Comparison of ENCODE assay signal across 8 cellular contexts in the genomic region with DNA sequence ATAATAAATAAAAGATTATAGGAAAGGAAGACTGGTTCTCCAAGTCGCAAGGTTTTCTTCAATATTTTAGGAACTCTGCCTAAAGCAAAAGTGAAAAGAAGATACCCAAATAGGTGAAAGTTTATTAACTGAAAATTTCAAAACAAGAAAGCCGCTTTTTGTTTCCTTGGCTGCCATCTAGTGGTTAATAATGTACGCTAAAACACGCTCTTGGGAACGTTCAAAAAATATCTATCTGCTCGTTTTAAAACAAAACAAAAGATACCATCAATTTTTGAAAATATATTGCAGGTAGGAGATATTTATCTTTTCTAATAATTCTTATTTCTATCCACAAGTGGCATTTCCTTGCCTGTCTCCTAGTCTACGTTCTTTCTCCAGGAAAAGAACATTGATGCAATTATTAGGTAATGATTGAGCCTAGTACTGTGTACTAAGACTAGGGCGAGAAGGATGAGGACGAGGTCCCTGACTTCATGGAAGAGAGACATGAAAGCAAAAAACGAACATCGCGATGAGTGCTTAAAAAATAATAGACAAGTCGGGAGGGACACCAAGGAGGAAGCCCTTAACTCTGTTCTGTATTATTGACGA.
DNase-seq lines count a peak whose midpoint lies in the region; ATAC-seq, FAIRE-seq and TF ChIP-seq lines count a peak whose summit lies in the region.

No MANE protein-coding gene starts in this region.

- H3F3A ChIP-seq in GM23248 (ENCODE audit: insufficient read depth): 0 out of 2 replicates have a peak, but pooled peaks cover 6% of the 10 kb centered on the region
- no peaks in the 10 kb centered on the region for H3F3A ChIP-seq in OCI-LY1 (ENCODE audit: insufficient read depth, low read length)

- no peaks in the 10 kb centered on the region for H3K9me1 ChIP-seq in endothelial cell of umbilical vein (replicated peaks; ENCODE audit: control insufficient read depth, extremely low read depth, insufficient read depth, low read length)

- H3K9me2 ChIP-seq in GM23248 (ENCODE audit: insufficient read depth) (no peaks in the 10 kb centered on the region), OCI-LY1 (ENCODE audit: low read depth, low read length) (no peaks in the 10 kb centered on the region)

- BruUV-seq in endothelial cell of umbilical vein (replicated peaks; lab: Mats Ljungman, UMichigan): no TSS peak

- dilution Hi-C loops in endothelial cell of umbilical vein (cut with MboI; ENCODE audit: extremely low pct_ligation_motif_present, low sequenced_read_pairs): no loop called here

- H3K79me2 ChIP-seq in GM23248 (ENCODE audit: insufficient read depth): no peaks in the 10 kb centered on the region
- no peaks in the 10 kb centered on the region for H3K79me2 ChIP-seq in OCI-LY1 (ENCODE audit: insufficient read depth, low read length)
- no peaks in the 10 kb centered on the region for H3K79me2 ChIP-seq in endothelial cell of umbilical vein (ENCODE audit: control insufficient read depth, insufficient read depth, low read length)

- CTCF ChIA-PET in endothelial cell of umbilical vein (lab: Charles Lee): interaction anchor here (1.7 to 4.0 kb wide), 3 partner anchors 136 to 180 kb away, joined by 6 to 38 read pairs (median 35); no protein-coding TSS in a partner anchor

- no peak overlapping the region for H3K4me2 ChIP-seq in GM23248 (ENCODE audit: unreplicated experiment)
- no peak overlapping the region for H3K4me2 ChIP-seq in OCI-LY1 (ENCODE audit: low read length)
- no peak overlapping the region for H3K4me2 ChIP-seq in endothelial cell of umbilical vein (ENCODE audit: insufficient read depth, low read length)

- no peaks in the 10 kb centered on the region for H3K9me3 ChIP-seq in GM23248 (ENCODE audit: low read depth)
- H3K9me3 ChIP-seq in OCI-LY1 (ENCODE audit: low read length): no peaks in the 10 kb centered on the region
- no peaks in the 10 kb centered on the region for H3K9me3 ChIP-seq in endothelial cell of umbilical vein (replicated peaks; ENCODE audit: control insufficient read depth, insufficient read depth, low read length)

- H3K4me3 ChIP-seq in AG09309 (ENCODE audit: control insufficient read depth, low read depth, low read length) (no peak overlapping the region), GM23248 (no peak overlapping the region), OCI-LY1 (ENCODE audit: low read depth, low read length, poor library complexity, severe bottlenecking) (no peak overlapping the region), endothelial cell of umbilical vein (replicated peaks in 1 of 3; ENCODE audit: insufficient read depth in 1 of 3, low read depth in 1 of 3, low read length in 3 of 3) (no peak overlapping the region)

- peak; percentile 55 for FAIRE-seq in endothelial cell of umbilical vein (lab: Jason Lieb, UNC)

- peak overlapping the region; percentile 19; the same call in 1 of the 2 replicates for H2AFZ ChIP-seq in GM23248
- no peak overlapping the region for H2AFZ ChIP-seq in OCI-LY1 (ENCODE audit: low read length)
- no peak overlapping the region for H2AFZ ChIP-seq in endothelial cell of umbilical vein (ENCODE audit: low read depth, low read length)

- H3K9ac ChIP-seq in GM23248 (no peak overlapping the region), OCI-LY1 (ENCODE audit: low read length) (no peak overlapping the region), endothelial cell of umbilical vein (replicated peaks; ENCODE audit: extremely low read depth, insufficient read depth, low read length) (no peak overlapping the region)

- TF ChIP-seq POLR2A in endothelial cell of umbilical vein (IDR thresholded peaks at IDR 0.05; ENCODE audit: low read depth, low read length): no peak

- H3K27me3 ChIP-seq in GM23248 (replicated peaks; ENCODE audit: insufficient read depth): no peaks in the 10 kb centered on the region
- H3K27me3 ChIP-seq in OCI-LY1 (ENCODE audit: insufficient read depth, low read length): no peaks in the 10 kb centered on the region
- peaks cover 0 to 7% of the 10 kb centered on the region in 2 experiments for H3K27me3 ChIP-seq in endothelial cell of umbilical vein (ENCODE audit: control insufficient read depth in 2 of 2, insufficient read depth in 2 of 2, low read length in 2 of 2)

- POLR2A ChIA-PET in endothelial cell of umbilical vein (lab: Charles Lee): no interaction called here

- no peak for ATAC-seq in GM18909 (IDR thresholded peaks at IDR 0.05; ENCODE audit: poor library complexity, unreplicated experiment)

- 24 to 29% methylated on average over 14 of the region's 14 CpGs for WGBS in GM23248 (ENCODE audit: low coverage in 1 of 2, low lambda C conversion rate in 2 of 2, missing lambda C conversion rate in 2 of 2), 2 experiments

- TF ChIP-seq CTCF in AG09309 (IDR thresholded peaks at IDR 0.05; ENCODE audit: control insufficient read depth, insufficient read depth, low read depth, low read length, missing control alignments) (peak; percentile 57), OCI-LY1 (IDR thresholded peaks at IDR 0.05; ENCODE audit: low read length) (peak; percentile 63), endothelial cell of umbilical vein (IDR thresholded peaks at IDR 0.05; ENCODE audit: extremely low read depth in 1 of 2, insufficient read depth in 1 of 2, low read depth in 1 of 2, low read length in 2 of 2) (peak; percentile 29 to 49)

- intact Hi-C loops in endothelial cell of umbilical vein (cut with micrococcal nuclease): loop anchor here (1.0 to 5.0 kb wide), 3 partner anchors 136 to 1429 kb away; no protein-coding TSS in a partner anchor

- no peak for DNase-seq in AG09309 (ENCODE audit: low read depth)
- peak; percentile 64 for DNase-seq in GM23248
- DNase-seq in endothelial cell of umbilical vein (ENCODE audit: low read depth, low spot score): peak; percentile 34
- DNase-seq in pons (ENCODE audit: low spot score): peak; percentile 48
- DNase-seq in effector CD4-positive, alpha-beta T cell: no peak
- DNase-seq in NOMO-1 treated with dmso at 0.1 percent for 144 hours (lab: John Stamatoyannopoulos, UW; ENCODE audit: unreplicated experiment): no peak

- H3K36me3 ChIP-seq in GM23248 (ENCODE audit: low read depth): no peaks in the 10 kb centered on the region
- no peaks in the 10 kb centered on the region for H3K36me3 ChIP-seq in OCI-LY1 (ENCODE audit: insufficient read depth, low read length)
- H3K36me3 ChIP-seq in endothelial cell of umbilical vein (ENCODE audit: control insufficient read depth in 2 of 2, extremely low read depth in 1 of 2, insufficient read depth in 2 of 2, low read length in 2 of 2): no peaks in the 10 kb centered on the region

- in situ Hi-C loops in GM23248 (cut with MboI): no loop called here

- H3K27ac ChIP-seq in GM23248: no peak overlapping the region
- no peak overlapping the region for H3K27ac ChIP-seq in OCI-LY1 (ENCODE audit: low read depth, low read length, poor library complexity, severe bottlenecking)
- H3K27ac ChIP-seq in endothelial cell of umbilical vein (ENCODE audit: insufficient read depth, low read depth, low read length): no peak overlapping the region

- no peaks in the 10 kb centered on the region for H4K20me1 ChIP-seq in GM23248 (ENCODE audit: insufficient read depth)
- H4K20me1 ChIP-seq in OCI-LY1 (ENCODE audit: insufficient read depth, low read length): no peaks in the 10 kb centered on the region
- no peaks in the 10 kb centered on the region for H4K20me1 ChIP-seq in endothelial cell of umbilical vein (replicated peaks; ENCODE audit: control insufficient read depth, extremely low read depth, insufficient read depth, low read length)

- H3K4me1 ChIP-seq in GM23248 (ENCODE audit: insufficient read depth) (no peaks in the 10 kb centered on the region; the same call in 1 of the 2 replicates), OCI-LY1 (ENCODE audit: insufficient read depth, low read length, severe bottlenecking) (no peaks in the 10 kb centered on the region), endothelial cell of umbilical vein (ENCODE audit: control insufficient read depth, extremely low read depth, insufficient read depth, low read length) (no peaks in the 10 kb centered on the region)

TF ChIP-seq in endothelial cell of umbilical vein, 7 proteins besides CTCF, POLR2A, EP300 and RAD21:
- no peak for TF ChIP-seq EZH2 (IDR thresholded peaks at IDR 0.05; ENCODE audit: borderline replicate concordance, low read depth, low read length, severe bottlenecking)
- TF ChIP-seq, protein P1, sequence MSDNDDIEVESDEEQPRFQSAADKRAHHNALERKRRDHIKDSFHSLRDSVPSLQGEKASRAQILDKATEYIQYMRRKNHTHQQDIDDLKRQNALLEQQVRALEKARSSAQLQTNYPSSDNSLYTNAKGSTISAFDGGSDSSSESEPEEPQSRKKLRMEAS (IDR thresholded peaks at IDR 0.05; ENCODE audit: insufficient read depth, insufficient read length): no peak
- TF ChIP-seq FOS (IDR thresholded peaks at IDR 0.05; ENCODE audit: borderline replicate concordance, insufficient read depth, low read length): no peak
- TF ChIP-seq POLR2AphosphoS5 (IDR thresholded peaks at IDR 0.05; ENCODE audit: insufficient read depth, low read depth, low read length): no peak
TF ChIP-seq in endothelial cell of umbilical vein: peak in this region for 0.

Comparison
In these comparisons a context has a peak if more than half of its experiments do, and no peak if none do; other contexts are left out.
1. DNase-seq: peak in GM23248 (single experiment), endothelial cell of umbilical vein (single experiment) and pons (single experiment); none in AG09309 (single experiment), effector CD4-positive, alpha-beta T cell (single experiment) and NOMO-1 treated with dmso at 0.1 percent for 144 hours (single experiment).
2. Peak in every context shown above with its lines, with median percentiles within 50 percentile points of each other: CTCF ChIP-seq.